Comparison of ENCODE assay signal across 8 cellular contexts in genomic region chr13:38350114-38350617, GRCh38. TPM values are rescaled to one million over a fixed set of nuclear protein-coding genes. Genes with fewer than 3 reads are reported as not detected.
DNase-seq lines count a peak whose midpoint lies in the region; ATAC-seq and TF ChIP-seq lines count a peak whose summit lies in the region.

No MANE protein-coding gene starts in this region.

- peaks cover 30% of the 10 kb centered on the region for H3K4me1 Mint-ChIP-seq in nephron progenitor cell

- ATAC-seq in HG02798 (IDR thresholded peaks at IDR 0.05; ENCODE audit: poor library complexity, unreplicated experiment): peak; percentile 34

- no peaks in the 10 kb centered on the region for H3K27me3 ChIP-seq in subcutaneous abdominal adipose tissue (ENCODE audit: control insufficient read depth in 5 of 5, insufficient read depth in 4 of 5, low read length in 5 of 5)

- DNase-seq in NCI-H1105 treated with DMSO at 0.1 percent for 48 hours (lab: John Stamatoyannopoulos, UW) (peak; percentile 39), NCI-H1105 (lab: John Stamatoyannopoulos, UW) (no peak), NCI-H460 (ENCODE audit: extremely low read depth, low read depth) (peak; percentile 13), activated T-cell treated with anti-CD3 and anti-CD28 coated beads for 48 hours (ENCODE audit: low read depth) (peak; percentile 32), fibroblast of gingiva (ENCODE audit: low read depth) (peak; percentile 43), nephron progenitor cell (peak; percentile 51)

- H3K4me3 Mint-ChIP-seq in nephron progenitor cell: peak overlapping the region; percentile 100

- H3K4me3 ChIP-seq in subcutaneous abdominal adipose tissue (ENCODE audit: low read depth in 1 of 5, low read length in 5 of 5): peak overlapping the region; percentile 96 to 98 (median 97)

- peak overlapping the region; percentile 98 for H3K27ac Mint-ChIP-seq in nephron progenitor cell

- peaks cover 2 to 16% (median 10%) of the 10 kb centered on the region in 5 donors for H3K36me3 ChIP-seq in subcutaneous abdominal adipose tissue (ENCODE audit: control insufficient read depth in 5 of 5, insufficient read depth in 5 of 5, low read length in 5 of 5)

- peaks cover 6% of the 10 kb centered on the region for H3K27me3 Mint-ChIP-seq in nephron progenitor cell (ENCODE audit: low read depth, poor library complexity)

- H3K36me3 Mint-ChIP-seq in nephron progenitor cell (ENCODE audit: low read depth): peaks cover 23% of the 10 kb centered on the region

- H3K9ac ChIP-seq in subcutaneous abdominal adipose tissue (ENCODE audit: low read length in 5 of 5): peak overlapping the region; percentile 94 to 98 (median 95)

- H3K9me3 Mint-ChIP-seq in nephron progenitor cell: no peaks in the 10 kb centered on the region

- peaks cover 0 to 25% (median 23%) of the 10 kb centered on the region in 5 donors for H3K4me1 ChIP-seq in subcutaneous abdominal adipose tissue (ENCODE audit: control insufficient read depth in 5 of 5, insufficient read depth in 5 of 5, low read length in 5 of 5)

- TF ChIP-seq CTCF in nephron progenitor cell (IDR thresholded peaks at IDR 0.05): no peak

- H3K27ac ChIP-seq in subcutaneous abdominal adipose tissue (ENCODE audit: low read depth, low read length): peak overlapping the region; percentile 91

- H3K9me3 ChIP-seq in subcutaneous abdominal adipose tissue (ENCODE audit: control insufficient read depth in 5 of 5, low read length in 5 of 5): no peaks in the 10 kb centered on the region

RNA-seq across cellular contexts. Expression of gene UFM1, which starts 0.5 kb away (rescaled TPM):
- 123 and 129 TPM in 2 replicates for total RNA-seq in NCI-H460 (2014; rRNA removed; shearing (Covaris generic))
- polyA plus RNA-seq in NCI-H460 (2014; cell fraction: nucleus; rRNA removed): 73.5 and 92.5 TPM in 2 replicates
